ENCODE assay signal across 40 cellular contexts in the genomic region with DNA sequence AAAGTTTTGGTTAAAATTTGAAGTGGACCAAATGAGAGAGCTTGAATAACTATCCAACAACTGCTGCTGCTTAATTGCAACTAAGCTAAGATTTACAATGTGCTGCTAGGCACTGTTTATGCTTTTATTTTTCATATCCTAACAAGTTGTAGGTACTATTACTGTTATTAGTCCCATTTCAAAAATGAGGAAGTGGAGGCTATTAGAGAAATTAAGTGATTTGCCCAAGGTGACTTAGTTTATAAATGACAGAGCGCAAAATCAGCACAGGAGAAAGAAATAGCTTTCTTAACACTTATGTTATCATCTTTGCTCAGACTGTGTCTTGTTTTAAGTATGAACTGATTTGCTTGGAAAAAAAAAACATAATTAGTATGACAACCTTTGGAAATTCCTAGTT.
"Had no signal": no experiment of that assay in that cellular context is flagged by ENCODE, and none has a peak within 500 bp of the region (broad histone marks: within the 10 kb centered on the region; RNA-seq: fewer than 3 reads in every experiment).

No MANE protein-coding gene starts in this region.

- H3K4me3 Mint-ChIP-seq: activated CD4-positive, alpha-beta T cell treated with anti-CD3 and anti-CD28 coated beads for 36 hours; activated CD4-positive, alpha-beta T cell treated with anti-CD3 and anti-CD28 coated beads, Interleukin-2, amount 10 ng/mL, durations not matched to agents 7 days and 5 days; activated CD8-positive, alpha-beta T cell treated with anti-CD3 and anti-CD28 coated beads for 36 hours; activated naive CD4-positive, alpha-beta T cell treated with anti-CD3 and anti-CD28 coated beads for 36 hours; activated naive CD8-positive, alpha-beta T cell treated with anti-CD3 and anti-CD28 coated beads for 36 hours; activated T-cell treated with anti-CD3 and anti-CD28 coated beads, Interleukin-2, amount 50 U/mL, for 4 hours; activated T-cell treated with anti-CD3 and anti-CD28 coated beads, Interleukin-2, amount 50 U/mL, for 72 hours; activated T-helper 1 cell treated with anti-CD3 and anti-CD28 coated beads, Interleukin-12 subunit alpha, Interleukin-12 subunit beta, Interleukin-2, Interleukin-4 antibody, amounts not matched to agents 30 ng/mL and 10 ng/mL and 1 ng/mL, durations not matched to agents 14 hours and 24 hours and 36 hours; activated T-helper 17 cell treated with anti-CD3 and anti-CD28 coated beads, Interleukin-2, amount 50 U/mL, for 72 hours; central memory CD8-positive, alpha-beta T cell; T-helper 1 cell treated with Interleukin-12 subunit alpha and Interleukin-12 subunit beta and Interleukin-4 antibody, amounts not matched to agents 30 μg/mL and 1 μg/mL, for 36 hours; T-helper 2 cell treated with Interferon-gamma antibody and Interleukin-4, amounts not matched to agents 5 μg/mL and 100 μg/mL, for 36 hours; WTC11 had no signal

- H3K27ac Mint-ChIP-seq: activated CD4-positive, alpha-beta T cell treated with anti-CD3 and anti-CD28 coated beads for 36 hours; activated CD4-positive, alpha-beta T cell treated with anti-CD3 and anti-CD28 coated beads, Interleukin-2, amount 10 ng/mL, durations not matched to agents 7 days and 5 days; activated CD8-positive, alpha-beta T cell treated with anti-CD3 and anti-CD28 coated beads for 36 hours; activated naive CD4-positive, alpha-beta T cell treated with anti-CD3 and anti-CD28 coated beads for 36 hours; activated naive CD4-positive, alpha-beta T cell treated with anti-CD3 and anti-CD28 coated beads, Interleukin-2, amount 50 U/mL, for 72 hours; activated naive CD8-positive, alpha-beta T cell treated with anti-CD3 and anti-CD28 coated beads for 36 hours; activated T-cell treated with anti-CD3 and anti-CD28 coated beads, Interleukin-2, amount 50 U/mL, for 72 hours; activated T-helper 1 cell treated with anti-CD3 and anti-CD28 coated beads, Interleukin-12 subunit alpha, Interleukin-12 subunit beta, Interleukin-2, Interleukin-4 antibody, amounts not matched to agents 30 ng/mL and 10 ng/mL and 1 ng/mL, durations not matched to agents 14 hours and 24 hours and 36 hours; activated T-helper 17 cell treated with anti-CD3 and anti-CD28 coated beads, Interleukin-2, amount 50 U/mL, for 72 hours; T-helper 1 cell treated with Interleukin-12 subunit alpha and Interleukin-12 subunit beta and Interleukin-4 antibody, amounts not matched to agents 30 μg/mL and 1 μg/mL, for 36 hours; T-helper 2 cell treated with Interferon-gamma antibody and Interleukin-4, amounts not matched to agents 5 μg/mL and 100 μg/mL, for 36 hours; WTC11 had no signal

- DNase-seq: activated CD4-positive, alpha-beta T cell treated with anti-CD3 and anti-CD28 coated beads for 1 hour; activated CD4-positive, alpha-beta T cell treated with anti-CD3 and anti-CD28 coated beads for 36 hours; activated CD4-positive, alpha-beta T cell treated with anti-CD3 and anti-CD28 coated beads for 48 hours; activated CD4-positive, alpha-beta T cell treated with anti-CD3 and anti-CD28 coated beads, Interleukin-2, amount 10 ng/mL, durations not matched to agents 7 days and 5 days; activated CD4-positive, alpha-beta T cell treated with anti-CD3 and anti-CD28 coated beads, Interleukin-2, amount 50 U/mL, for 48 hours; activated CD4-positive, CD25-positive, alpha-beta regulatory T cell; activated CD8-positive, alpha-beta memory T cell treated with anti-CD3 and anti-CD28 coated beads, Interleukin-2, amount 50 U/mL, for 4 hours; activated CD8-positive, alpha-beta T cell treated with anti-CD3 and anti-CD28 coated beads for 36 hours; activated effector memory CD4-positive, alpha-beta T cell treated with anti-CD3 and anti-CD28 coated beads, Interleukin-2, amount 50 U/mL, for 16 hours; activated gamma-delta T cell treated with Interleukin-2 at 50 U/mL for 16 hours; activated naive CD4-positive, alpha-beta T cell; activated naive CD4-positive, alpha-beta T cell treated with anti-CD3 and anti-CD28 coated beads for 36 hours; activated naive CD4-positive, alpha-beta T cell treated with anti-CD3 and anti-CD28 coated beads, Interleukin-2, amount 50 U/mL, for 16 hours; activated naive CD8-positive, alpha-beta T cell treated with anti-CD3 and anti-CD28 coated beads for 36 hours; activated T-cell treated with anti-CD3 and anti-CD28 coated beads for 4 hours; activated T-cell treated with anti-CD3 and anti-CD28 coated beads, Interleukin-2, amount 50 U/mL, for 1 hour; activated T-cell treated with anti-CD3 and anti-CD28 coated beads, Interleukin-2, amount 50 U/mL, for 4 hours; activated T-cell treated with anti-CD3 and anti-CD28 coated beads, Interleukin-2, amount 50 U/mL, for 72 hours; adrenal gland; amniotic stem cell; aorta; body of pancreas; brain microvascular endothelial cell; caudate nucleus; cerebellar nuclear complex; T-helper 2 cell; T-helper 9 cell; WERI-Rb-1 had no signal

- H3K27me3 Mint-ChIP-seq: activated CD4-positive, alpha-beta T cell treated with anti-CD3 and anti-CD28 coated beads for 36 hours; activated CD4-positive, alpha-beta T cell treated with anti-CD3 and anti-CD28 coated beads, Interleukin-2, amount 10 ng/mL, durations not matched to agents 7 days and 5 days; activated CD8-positive, alpha-beta T cell treated with anti-CD3 and anti-CD28 coated beads for 36 hours; activated naive CD8-positive, alpha-beta T cell treated with anti-CD3 and anti-CD28 coated beads for 36 hours; activated T-helper 17 cell treated with anti-CD3 and anti-CD28 coated beads, Interleukin-2, amount 50 U/mL, for 72 hours; central memory CD8-positive, alpha-beta T cell had no signal

- H3K4me3 ChIP-seq: adrenal gland, body of pancreas, cardiac muscle cell had no signal

- H3K4me1 ChIP-seq: adrenal gland, body of pancreas had no signal

- FAIRE-seq: astrocyte, bronchial epithelial cell, TTC549 had no signal

- H3K9me3 Mint-ChIP-seq: activated CD4-positive, alpha-beta T cell treated with anti-CD3 and anti-CD28 coated beads, Interleukin-2, amount 10 ng/mL, durations not matched to agents 7 days and 5 days; activated CD8-positive, alpha-beta T cell treated with anti-CD3 and anti-CD28 coated beads for 36 hours; activated naive CD4-positive, alpha-beta T cell treated with anti-CD3 and anti-CD28 coated beads for 36 hours; activated naive CD4-positive, alpha-beta T cell treated with anti-CD3 and anti-CD28 coated beads, Interleukin-2, amount 50 U/mL, for 72 hours; activated naive CD8-positive, alpha-beta T cell treated with anti-CD3 and anti-CD28 coated beads for 36 hours; activated T-cell treated with anti-CD3 and anti-CD28 coated beads, Interleukin-2, amount 50 U/mL, for 4 hours; activated T-cell treated with anti-CD3 and anti-CD28 coated beads, Interleukin-2, amount 50 U/mL, for 72 hours; activated T-helper 1 cell treated with anti-CD3 and anti-CD28 coated beads, Interleukin-12 subunit alpha, Interleukin-12 subunit beta, Interleukin-2, Interleukin-4 antibody, amounts not matched to agents 30 ng/mL and 10 ng/mL and 1 ng/mL, durations not matched to agents 14 hours and 24 hours and 36 hours; activated T-helper 17 cell treated with anti-CD3 and anti-CD28 coated beads, Interleukin-2, amount 50 U/mL, for 72 hours; central memory CD8-positive, alpha-beta T cell; T-helper 1 cell treated with Interleukin-12 subunit alpha and Interleukin-12 subunit beta and Interleukin-4 antibody, amounts not matched to agents 30 μg/mL and 1 μg/mL, for 36 hours; T-helper 2 cell treated with Interferon-gamma antibody and Interleukin-4, amounts not matched to agents 5 μg/mL and 100 μg/mL, for 36 hours; WTC11 had no signal

- H3K27me3 ChIP-seq: adrenal gland, body of pancreas, brain microvascular endothelial cell, cardiac muscle cell had no signal

- H3K27ac ChIP-seq: adrenal gland, body of pancreas, brain microvascular endothelial cell, cardiac muscle cell, WERI-Rb-1 had no signal

- ATAC-seq: activated CD4-positive, alpha-beta T cell treated with anti-CD3 and anti-CD28 coated beads for 36 hours; activated CD4-positive, CD25-positive, alpha-beta regulatory T cell treated with anti-CD3 and anti-CD28 coated beads, Interleukin-2, amount 50 U/mL, for 24 hours; activated CD8-positive, alpha-beta T cell treated with anti-CD3 and anti-CD28 coated beads for 36 hours; activated naive CD4-positive, alpha-beta T cell treated with anti-CD3 and anti-CD28 coated beads, Interleukin-2, amount 50 U/mL, for 72 hours; activated T-cell treated with anti-CD3 and anti-CD28 coated beads, Interleukin-2, amount 50 U/mL, for 4 hours; activated T-cell treated with anti-CD3 and anti-CD28 coated beads, Interleukin-2, amount 50 U/mL, for 72 hours; activated T-helper 17 cell treated with anti-CD3 and anti-CD28 coated beads, Interleukin-2, amount 50 U/mL, for 72 hours; body of pancreas; WTC11 had no signal

- H3K9me3 ChIP-seq: adrenal gland, body of pancreas had no signal
